Comparison of ENCODE assay signal across 16 cellular contexts in the genomic region with DNA sequence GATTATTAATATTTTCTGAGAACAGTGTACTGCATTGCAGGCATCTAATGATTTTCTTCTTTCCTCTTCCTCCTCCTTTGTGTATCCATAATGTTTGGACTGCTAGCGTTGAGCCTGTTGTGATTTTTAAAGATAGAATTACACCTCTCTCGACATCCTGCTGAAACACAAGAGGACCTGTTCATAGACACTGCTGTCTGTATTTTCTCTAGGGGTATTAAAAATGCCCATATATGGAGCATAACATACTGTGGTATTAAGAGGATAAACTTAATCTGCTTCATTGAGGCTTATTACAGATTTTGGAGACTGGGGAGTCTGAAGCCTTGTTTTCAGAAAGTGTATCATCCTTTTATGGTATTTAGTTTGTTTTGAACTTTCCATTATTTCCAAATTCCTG.
"Had no signal": no experiment of that assay in that cellular context is flagged by ENCODE, and none has a peak within 500 bp of the region (broad histone marks: within the 10 kb centered on the region; RNA-seq: fewer than 3 reads in every experiment).

No MANE protein-coding gene starts in this region.

- H3K27me3 ChIP-seq: esophagus muscularis mucosa, hepatocyte, left lung, ovary, transverse colon, vagina had no signal

- H3K36me3 ChIP-seq: esophagus muscularis mucosa, left lung, ovary, transverse colon, vagina had no signal

- H3K27ac ChIP-seq: esophagus muscularis mucosa, hepatocyte, left lung, ovary, transverse colon, vagina had no signal

- H3K9me3 ChIP-seq: esophagus muscularis mucosa, ovary, transverse colon, vagina had no signal

- ATAC-seq: activated CD8-positive, alpha-beta T cell treated with anti-CD3 and anti-CD28 coated beads, Interleukin-2, amount 10 ng/mL, durations not matched to agents 7 days and 5 days; left lung; sciatic nerve; stimulated activated naive CD8-positive, alpha-beta T cell treated with anti-CD3 and anti-CD28 coated beads, Interleukin-15, Interleukin-2, amounts not matched to agents 100 U/mL and 50 U/mL, for 24 hours had no signal

- H3K4me3 ChIP-seq: esophagus muscularis mucosa, hepatocyte, left lung, ovary, transverse colon, vagina had no signal

- DNase-seq: activated B cell treated with CpG ODN at 0.5 μM for 24 hours; activated CD4-positive, alpha-beta T cell treated with anti-CD3 and anti-CD28 coated beads for 48 hours; activated CD8-positive, alpha-beta memory T cell treated with anti-CD3 and anti-CD28 coated beads, Interleukin-2, amount 50 U/mL, for 4 hours; activated CD8-positive, alpha-beta T cell treated with anti-CD3 and anti-CD28 coated beads, Interleukin-2, amount 10 ng/mL, durations not matched to agents 7 days and 5 days; activated effector memory CD4-positive, alpha-beta T cell treated with anti-CD3 and anti-CD28 coated beads, Interleukin-2, amount 50 U/mL, for 16 hours; activated T-cell treated with anti-CD3 and anti-CD28 coated beads, Interleukin-2, amount 50 U/mL, for 48 hours; islet precursor cell; left lung; mammary epithelial cell; ovary; stimulated activated naive CD8-positive, alpha-beta T cell treated with anti-CD3 and anti-CD28 coated beads, Interleukin-15, Interleukin-2, amounts not matched to agents 100 U/mL and 50 U/mL, for 24 hours; transverse colon had no signal
